ENCODE assay signal across 27 cellular contexts in genomic region chr12:107309020-107309419, GRCh38.
A peak's percentile ranks its signal among the peaks of the same experiment; 100 is the strongest.
DNase-seq lines count a peak whose midpoint lies in the region; ATAC-seq and TF ChIP-seq lines count a peak whose summit lies in the region.
"Had no signal": no experiment of that assay in that cellular context is flagged by ENCODE, and none has a peak within 500 bp of the region (broad histone marks: within the 10 kb centered on the region; RNA-seq: fewer than 3 reads in every experiment).

No MANE protein-coding gene starts in this region.

- no peak overlapping the region for H4K91ac ChIP-seq in trophoblast cell (ENCODE audit: low read depth, low read length)

- no peaks in the 10 kb centered on the region for H3K27me3 ChIP-seq in trophoblast cell (ENCODE audit: insufficient read depth, low read length)
- H3K27me3 ChIP-seq: ovary had no signal

- no peak overlapping the region for H3K4ac ChIP-seq in trophoblast cell (ENCODE audit: low read depth, low read length)

- no peak overlapping the region for H3K18ac ChIP-seq in trophoblast cell (ENCODE audit: low read length)

- CTCF ChIA-PET in activated CD4-positive, alpha-beta T cell treated with anti-CD3 and anti-CD28 coated beads, Interleukin-2, amount 10 ng/mL, durations not matched to agents 7 days and 5 days (lab: Charles Lee) = interaction anchor here (0.6 to 1.5 kb wide), 7 partner anchors 11 to 298 kb away, joined by 3 to 4 read pairs (median 3); no protein-coding TSS in a partner anchor
- CTCF ChIA-PET in WTC11 (lab: Charles Lee) = interaction anchor here (0.9 to 1.1 kb wide), 4 partner anchors 9 to 301 kb away, joined by 3 to 5 read pairs (median 4); partner anchors contain the start of gene CRY1

- H3K9me3 Mint-ChIP-seq in activated CD4-positive, alpha-beta T cell treated with anti-CD3 and anti-CD28 coated beads, Interleukin-2, amount 10 ng/mL, durations not matched to agents 7 days and 5 days = peaks cover 2% of the 10 kb centered on the region
- H3K9me3 Mint-ChIP-seq in WTC11 (peaks cover 3% of the 10 kb centered on the region; the same call in 1 of the 2 replicates), natural killer cell (no peaks in the 10 kb centered on the region)
- H3K9me3 Mint-ChIP-seq: nephron had no signal

- TF ChIP-seq CTCF in WTC11 (IDR thresholded peaks at IDR 0.05) (no peak), natural killer cell (IDR thresholded peaks at IDR 0.05) (no peak)

- H3K36me3 Mint-ChIP-seq in activated CD4-positive, alpha-beta T cell treated with anti-CD3 and anti-CD28 coated beads, Interleukin-2, amount 10 ng/mL, durations not matched to agents 7 days and 5 days (ENCODE audit: low read depth) = no peaks in the 10 kb centered on the region
- H3K36me3 Mint-ChIP-seq in WTC11 = no peaks in the 10 kb centered on the region
- no peaks in the 10 kb centered on the region for H3K36me3 Mint-ChIP-seq in natural killer cell
- H3K36me3 Mint-ChIP-seq: IgD-negative memory B cell had no signal

- no peak overlapping the region for H2BK120ac ChIP-seq in trophoblast cell (ENCODE audit: insufficient read depth, low read length, poor library complexity)

- no peak overlapping the region for H3K9ac ChIP-seq in trophoblast cell (ENCODE audit: low read length)

- no peak overlapping the region for H2BK5ac ChIP-seq in trophoblast cell (ENCODE audit: low read depth, low read length, poor library complexity)

- no peak overlapping the region for H3K14ac ChIP-seq in trophoblast cell (ENCODE audit: low read length)

- intact Hi-C loops in natural killer cell (cut with micrococcal nuclease) = loop anchor here (1.0 kb wide), 1 partner anchor 12 kb away; no protein-coding TSS in a partner anchor

- no peaks in the 10 kb centered on the region for H3K79me2 ChIP-seq in trophoblast cell (ENCODE audit: control insufficient read depth, insufficient read depth, low read length, poor library complexity)

- peaks cover 0 to 2% of the 10 kb centered on the region in 2 experiments for H3K4me1 ChIP-seq in trophoblast cell (ENCODE audit: control insufficient read depth in 1 of 2, insufficient read depth in 2 of 2, low read length in 2 of 2)
- H3K4me1 ChIP-seq: tibial nerve had no signal

- H3K9me3 ChIP-seq in trophoblast cell (ENCODE audit: insufficient read depth, low read depth, low read length) = no peaks in the 10 kb centered on the region
- H3K9me3 ChIP-seq: spleen had no signal

- no peak overlapping the region for H2AK5ac ChIP-seq in trophoblast cell (ENCODE audit: low read length)

- peak; percentile 69 for DNase-seq in activated CD4-positive, alpha-beta T cell treated with anti-CD3 and anti-CD28 coated beads, Interleukin-2, amount 10 ng/mL, durations not matched to agents 7 days and 5 days
- DNase-seq in activated CD4-positive, alpha-beta T cell treated with anti-CD3 and anti-CD28 coated beads, Interleukin-2, amount 50 U/mL, for 4 hours = no peak
- DNase-seq in GDM1 (lab: John Stamatoyannopoulos, UW) (peak; percentile 36), WTC11 (ENCODE audit: low spot score) (no peak), natural killer cell (no peak), SHP77 (lab: John Stamatoyannopoulos, UW) (no peak), trophoblast cell (no peak)
- DNase-seq: aorta; DMS 273 treated with DMSO at 0.1 percent for 48 hours; GF-D8; head of caudate nucleus; left colon; mesendoderm; MM.1S; NCI-H1436 treated with DMSO at 0.1 percent for 48 hours; NCI-H524; ovary; spleen; stimulated activated CD4-positive, alpha-beta T cell treated with anti-CD3 and anti-CD28 coated beads, Interleukin-4, amount 100 ng/mL, for 1 hour; stimulated activated naive CD4-positive, alpha-beta T cell treated with Interleukin-2 at 50 U/mL for 16 hours; T1000 had no signal

- no peak overlapping the region for H3K23ac ChIP-seq in trophoblast cell (ENCODE audit: low read length)

- no peak overlapping the region for H4K8ac ChIP-seq in trophoblast cell (ENCODE audit: low read depth, low read length)

- ATAC-seq in WTC11 = peak; percentile 28; the same call in 1 of the 2 replicates
- peak; percentile 61 to 77 (median 74) for ATAC-seq in natural killer cell
- ATAC-seq in GM19035 (IDR thresholded peaks at IDR 0.05; ENCODE audit: unreplicated experiment) = no peak
- ATAC-seq: HCT116, left colon had no signal

- H3K4me1 Mint-ChIP-seq in activated CD4-positive, alpha-beta T cell treated with anti-CD3 and anti-CD28 coated beads, Interleukin-2, amount 10 ng/mL, durations not matched to agents 7 days and 5 days = peaks cover 24% of the 10 kb centered on the region
- H3K4me1 Mint-ChIP-seq in WTC11 (peaks cover 16% of the 10 kb centered on the region), natural killer cell (peaks cover 16 to 22% of the 10 kb centered on the region in 2 donors)
- H3K4me1 Mint-ChIP-seq: nephron had no signal

- H3K27ac Mint-ChIP-seq in activated CD4-positive, alpha-beta T cell treated with anti-CD3 and anti-CD28 coated beads, Interleukin-2, amount 10 ng/mL, durations not matched to agents 7 days and 5 days = peak overlapping the region; percentile 73
- H3K27ac Mint-ChIP-seq in WTC11 (no peak overlapping the region), natural killer cell (peak overlapping the region in 1 of 2 donors; percentile 78)
- H3K27ac Mint-ChIP-seq: B cell, IgD-negative memory B cell, nephron had no signal

- H2BK12ac ChIP-seq in trophoblast cell (ENCODE audit: low read length) = no peak overlapping the region

- no peak overlapping the region for H3K4me3 Mint-ChIP-seq in activated CD4-positive, alpha-beta T cell treated with anti-CD3 and anti-CD28 coated beads, Interleukin-2, amount 10 ng/mL, durations not matched to agents 7 days and 5 days
- H3K4me3 Mint-ChIP-seq in WTC11 (no peak overlapping the region), natural killer cell (no peak overlapping the region)
- H3K4me3 Mint-ChIP-seq: B cell, IgD-negative memory B cell, nephron had no signal

- no CpG with 5 or more reads among the region's 4 CpGs for WGBS in trophoblast cell (ENCODE audit: extremely low coverage, insufficient coverage, insufficient read length)

- H3K4me3 ChIP-seq in trophoblast cell (ENCODE audit: low read depth, low read length) = no peak overlapping the region
- H3K4me3 ChIP-seq: ovary, spleen, tibial nerve had no signal

- no peak overlapping the region for H3K27ac ChIP-seq in trophoblast cell (ENCODE audit: low read depth, low read length)
- H3K27ac ChIP-seq: ovary, spleen, tibial nerve had no signal

- H2AFZ ChIP-seq in trophoblast cell (ENCODE audit: insufficient read depth, low read length, poor library complexity) = no peak overlapping the region

- H4K12ac ChIP-seq in trophoblast cell (ENCODE audit: low read depth, low read length) = no peak overlapping the region

- POLR2A ChIA-PET in activated CD4-positive, alpha-beta T cell treated with anti-CD3 and anti-CD28 coated beads, Interleukin-2, amount 10 ng/mL, durations not matched to agents 7 days and 5 days (lab: Charles Lee) = interaction anchor here (0.6 to 0.9 kb wide), 3 partner anchors 10 to 91 kb away, joined by 3 to 4 read pairs (median 3); no protein-coding TSS in a partner anchor
- POLR2A ChIA-PET in WTC11 (lab: Charles Lee) = no interaction called here

- H3K4me2 ChIP-seq in trophoblast cell (ENCODE audit: low read length) = no peak overlapping the region

- no peaks in the 10 kb centered on the region for H3K79me1 ChIP-seq in trophoblast cell (ENCODE audit: low read length)

- no peaks in the 10 kb centered on the region for H3K36me3 ChIP-seq in trophoblast cell (ENCODE audit: control insufficient read depth in 1 of 2, insufficient read depth in 2 of 2, low read length in 2 of 2)
- H3K36me3 ChIP-seq: ovary, spleen, tibial nerve had no signal

- H3K27me3 Mint-ChIP-seq in activated CD4-positive, alpha-beta T cell treated with anti-CD3 and anti-CD28 coated beads, Interleukin-2, amount 10 ng/mL, durations not matched to agents 7 days and 5 days = peaks cover 28% of the 10 kb centered on the region
- peaks cover 4% of the 10 kb centered on the region for H3K27me3 Mint-ChIP-seq in WTC11 (ENCODE audit: low read depth)
- H3K27me3 Mint-ChIP-seq in natural killer cell (ENCODE audit: low read depth in 2 of 2) = peaks cover 5% of the 10 kb centered on the region in 2 donors

TF ChIP-seq in WTC11, 78 proteins besides CTCF, POLR2A, EP300 and RAD21 (continues in another document):
- no peak for TF ChIP-seq CBFB (CRISPR knock-in tag; IDR thresholded peaks at IDR 0.05; ENCODE audit: low read depth)
- TF ChIP-seq ZNF423 (CRISPR knock-in tag; IDR thresholded peaks at IDR 0.05) = no peak
- TF ChIP-seq NR1H2 (CRISPR knock-in tag; IDR thresholded peaks at IDR 0.05) = no peak
- TF ChIP-seq SMAD3 (CRISPR knock-in tag; IDR thresholded peaks at IDR 0.05; ENCODE audit: borderline replicate concordance) = no peak
- TF ChIP-seq MAX (CRISPR knock-in tag; IDR thresholded peaks at IDR 0.05) = no peak
- TF ChIP-seq NR2C2 (CRISPR knock-in tag; IDR thresholded peaks at IDR 0.05) = no peak
- no peak for TF ChIP-seq HMGA2 (CRISPR knock-in tag; IDR thresholded peaks at IDR 0.05)
- TF ChIP-seq EMX1 (CRISPR knock-in tag; IDR thresholded peaks at IDR 0.05) = no peak
- no peak for TF ChIP-seq ETV6 (CRISPR knock-in tag; IDR thresholded peaks at IDR 0.05)
- TF ChIP-seq ZNF396 (CRISPR knock-in tag; IDR thresholded peaks at IDR 0.05; ENCODE audit: borderline replicate concordance) = no peak
- no peak for TF ChIP-seq MYBL2 (CRISPR knock-in tag; IDR thresholded peaks at IDR 0.05)
- no peak for TF ChIP-seq NFYB (CRISPR knock-in tag; conservative IDR thresholded peaks at IDR 0.05; ENCODE audit: low read depth)

Comparison
In these comparisons a context has a peak if more than half of its experiments do, and no peak if none do; other contexts are left out.
1. DNase-seq: peak in activated CD4-positive, alpha-beta T cell treated with anti-CD3 and anti-CD28 coated beads, Interleukin-2, amount 10 ng/mL, durations not matched to agents 7 days and 5 days (single experiment) and GDM1 (single experiment); none in activated CD4-positive, alpha-beta T cell treated with anti-CD3 and anti-CD28 coated beads, Interleukin-2, amount 50 U/mL, for 4 hours (0 of 2), WTC11 (single experiment), natural killer cell (single experiment), SHP77 (0 of 2) and trophoblast cell (0 of 2).